7 cellular contexts compared by ENCODE assay signal in genomic region chrX:15269618-15270521, GRCh38. TPM values are rescaled to one million over a fixed set of nuclear protein-coding genes. Genes with fewer than 3 reads are reported as not detected.
DNase-seq lines count a peak whose midpoint lies in the region; ATAC-seq and TF ChIP-seq lines count a peak whose summit lies in the region.

Gene ASB9, minus strand, starts transcription at chrX:15270083. Its CDS starts 209 bp downstream, at chrX:15269874.

- H3K36me3 ChIP-seq in SK-N-SH (replicated peaks in 1 of 2; ENCODE audit: control insufficient read depth in 1 of 2, insufficient read depth in 2 of 2, low read length in 1 of 2), result no peaks in the 10 kb centered on the region

- H3K27me3 ChIP-seq in SK-N-SH (ENCODE audit: insufficient read depth), result no peaks in the 10 kb centered on the region

- H3K4me2 ChIP-seq in SK-N-SH, result peak within 1 kb of the TSS; percentile 64

- POLR2A ChIA-PET in SK-N-SH (lab: Yijun Ruan, JAX), result no interaction called here

- no peak for TF ChIP-seq EP300 in SK-N-SH (IDR thresholded peaks at IDR 0.05; ENCODE audit: borderline replicate concordance in 1 of 2, low read depth in 1 of 2, low read length in 1 of 2)

- H3K27ac ChIP-seq in SK-N-SH (ENCODE audit: low read depth in 2 of 2, low read length in 1 of 2), result no peak within 1 kb of the TSS

- peak within 1 kb of the TSS in 1 of 2 experiments; percentile 15; a peak in 1 of 4 replicates for H3K4me3 ChIP-seq in SK-N-SH (ENCODE audit: low read depth in 2 of 2, low read length in 1 of 2)

- DNase-seq in GF-D8 (lab: John Stamatoyannopoulos, UW) (peak; percentile 23), SK-N-SH (peak; percentile 45), ecto neural progenitor cell (ENCODE audit: low spot score) (peak; percentile 41), mucosa of gallbladder (ENCODE audit: low spot score) (peak; percentile 55)

- no peaks in the 10 kb centered on the region for H4K20me1 ChIP-seq in SK-N-SH (ENCODE audit: insufficient read depth)

- 15% methylated on average over 13 of the region's 15 CpGs for WGBS in SK-N-SH (ENCODE audit: low lambda C conversion rate)

- no peaks in the 10 kb centered on the region for H3K9me3 ChIP-seq in SK-N-SH

- no peaks in the 10 kb centered on the region for H3K79me2 ChIP-seq in SK-N-SH (ENCODE audit: insufficient read depth)

- no peak for TF ChIP-seq CTCF in SK-N-SH (IDR thresholded peaks at IDR 0.05)

- no peak within 1 kb of the TSS for H2AFZ ChIP-seq in SK-N-SH (ENCODE audit: low read depth)

- H3K9ac ChIP-seq in SK-N-SH, result no peak within 1 kb of the TSS

- H3K9me2 ChIP-seq in SK-N-SH, result no peaks in the 10 kb centered on the region

- no peak for TF ChIP-seq RAD21 in SK-N-SH (IDR thresholded peaks at IDR 0.05; ENCODE audit: low read length)

- H3K4me1 ChIP-seq in SK-N-SH (ENCODE audit: control insufficient read depth in 1 of 2, insufficient read depth in 2 of 2, low read depth in 1 of 2, low read length in 1 of 2), result peaks cover 0 to 5% of the 10 kb centered on the region in 2 experiments; a peak in 1 of 4 replicates

- CTCF ChIA-PET in SK-N-SH (lab: Yijun Ruan, JAX), result no interaction called here

- H3F3A ChIP-seq in SK-N-SH (replicated peaks; ENCODE audit: insufficient read depth), result no peaks in the 10 kb centered on the region

- ATAC-seq in HG02943 (IDR thresholded peaks at IDR 0.05; ENCODE audit: low read depth, unreplicated experiment), result peak; percentile 57
- no peak for ATAC-seq in GM19328 (IDR thresholded peaks at IDR 0.05; ENCODE audit: unreplicated experiment)
- no peak for ATAC-seq in GM21723 (IDR thresholded peaks at IDR 0.05; ENCODE audit: unreplicated experiment)

TF ChIP-seq in SK-N-SH, 30 proteins besides CTCF, POLR2A, EP300 and RAD21:
- TF ChIP-seq RCOR1 (IDR thresholded peaks at IDR 0.05; ENCODE audit: low read length), result no peak
- no peak for TF ChIP-seq ZBTB33 (IDR thresholded peaks at IDR 0.05; ENCODE audit: borderline replicate concordance, low read depth)
- TF ChIP-seq USF1 (IDR thresholded peaks at IDR 0.05; ENCODE audit: borderline replicate concordance, low read depth), result no peak
- TF ChIP-seq JUND (IDR thresholded peaks at IDR 0.05), result peak; percentile 46
- TF ChIP-seq PBX3 (IDR thresholded peaks at IDR 0.05), result 0 out of 2 replicates have a peak, but pooled peaks have one; percentile 5
- no peak for TF ChIP-seq MXI1 (IDR thresholded peaks at IDR 0.05; ENCODE audit: low read depth, low read length)
- no peak for TF ChIP-seq TEAD4 (IDR thresholded peaks at IDR 0.05; ENCODE audit: borderline replicate concordance, insufficient read depth)
- no peak for TF ChIP-seq POLR2AphosphoS5 (IDR thresholded peaks at IDR 0.05; ENCODE audit: low read depth, low read length)
- TF ChIP-seq RFX5 (IDR thresholded peaks at IDR 0.05; ENCODE audit: low read length), result peak; percentile 80
- TF ChIP-seq ELF1 (IDR thresholded peaks at IDR 0.05), result no peak
- 0 out of 2 replicates have a peak, but pooled peaks have one; percentile 23 for TF ChIP-seq MAX (IDR thresholded peaks at IDR 0.05; ENCODE audit: low read depth)
- TF ChIP-seq NFIC (IDR thresholded peaks at IDR 0.05; ENCODE audit: borderline replicate concordance), result peak; percentile 14; the same call in 1 of the 2 replicates
- TF ChIP-seq MEF2A (IDR thresholded peaks at IDR 0.05; ENCODE audit: borderline replicate concordance, low read depth), result no peak
- no peak for TF ChIP-seq NRF1 (IDR thresholded peaks at IDR 0.05; ENCODE audit: low read depth, low read length)
- TF ChIP-seq CHD2 (IDR thresholded peaks at IDR 0.05; ENCODE audit: low read length, partially characterized antibody), result no peak
- TF ChIP-seq SIN3A (IDR thresholded peaks at IDR 0.05; ENCODE audit: borderline replicate concordance, low read depth, low read length), result no peak
- no peak for TF ChIP-seq REST (IDR thresholded peaks at IDR 0.05; ENCODE audit: low read depth, low read length)
- TF ChIP-seq FOSL2 (IDR thresholded peaks at IDR 0.05; ENCODE audit: borderline replicate concordance, low read depth), result 0 out of 2 replicates have a peak, but pooled peaks have one; percentile 48
- peak; percentile 23; the same call in 1 of the 2 replicates for TF ChIP-seq TCF12 (IDR thresholded peaks at IDR 0.05)
TF ChIP-seq in SK-N-SH: peak in this region for 7.

RNA-seq across cellular contexts. Expression of gene ASB9, which starts in this region (rescaled TPM):
- polyA plus RNA-seq in SK-N-SH (2012; rRNA removed), result 2.5 and 3.4 TPM in 2 replicates
- polyA plus RNA-seq in SK-N-SH (2012; cell fraction: cytosol; rRNA removed), result 3.5 and 3.7 TPM in 2 replicates
- 2.3 and 4.1 TPM in 2 replicates for polyA plus RNA-seq in SK-N-SH (2012; cell fraction: nucleus; rRNA removed)
- 2.9 TPM for total RNA-seq in mucosa of gallbladder
